ENCODE assay signal across 1 cellular context in the genomic region with DNA sequence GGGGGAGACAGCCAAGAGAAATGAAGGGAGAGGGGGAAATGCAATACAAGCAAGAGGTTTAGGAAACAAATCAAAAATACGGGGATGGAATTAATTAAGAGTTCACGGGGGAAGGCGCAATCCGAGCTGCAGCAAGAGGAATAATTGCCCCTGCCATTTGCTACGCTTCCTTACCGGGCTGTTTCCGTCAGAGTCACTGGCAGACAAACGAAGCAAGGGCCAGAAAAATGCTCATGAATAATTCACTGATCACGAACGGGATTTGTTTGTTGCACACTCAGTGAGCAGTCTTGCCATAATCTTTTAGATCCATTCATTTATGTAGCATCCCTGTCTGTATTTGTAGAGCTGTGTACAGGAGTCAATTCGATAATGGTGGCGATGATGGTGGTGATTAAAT.
TF ChIP-seq lines count a peak whose summit lies in the region.

No MANE protein-coding gene starts in this region.

TF ChIP-seq in GM23338, 12 proteins besides CTCF, POLR2A, EP300 and RAD21 (continued from another document):
- TF ChIP-seq, protein P1, sequence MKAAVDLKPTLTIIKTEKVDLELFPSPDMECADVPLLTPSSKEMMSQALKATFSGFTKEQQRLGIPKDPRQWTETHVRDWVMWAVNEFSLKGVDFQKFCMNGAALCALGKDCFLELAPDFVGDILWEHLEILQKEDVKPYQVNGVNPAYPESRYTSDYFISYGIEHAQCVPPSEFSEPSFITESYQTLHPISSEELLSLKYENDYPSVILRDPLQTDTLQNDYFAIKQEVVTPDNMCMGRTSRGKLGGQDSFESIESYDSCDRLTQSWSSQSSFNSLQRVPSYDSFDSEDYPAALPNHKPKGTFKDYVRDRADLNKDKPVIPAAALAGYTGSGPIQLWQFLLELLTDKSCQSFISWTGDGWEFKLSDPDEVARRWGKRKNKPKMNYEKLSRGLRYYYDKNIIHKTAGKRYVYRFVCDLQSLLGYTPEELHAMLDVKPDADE (IDR thresholded peaks at IDR 0.05) = no peak
- TF ChIP-seq ZNF331 (CRISPR knock-in tag; IDR thresholded peaks at IDR 0.05; ENCODE audit: low read depth) = no peak
